Comparison of ENCODE assay signal across 33 cellular contexts in the genomic region with DNA sequence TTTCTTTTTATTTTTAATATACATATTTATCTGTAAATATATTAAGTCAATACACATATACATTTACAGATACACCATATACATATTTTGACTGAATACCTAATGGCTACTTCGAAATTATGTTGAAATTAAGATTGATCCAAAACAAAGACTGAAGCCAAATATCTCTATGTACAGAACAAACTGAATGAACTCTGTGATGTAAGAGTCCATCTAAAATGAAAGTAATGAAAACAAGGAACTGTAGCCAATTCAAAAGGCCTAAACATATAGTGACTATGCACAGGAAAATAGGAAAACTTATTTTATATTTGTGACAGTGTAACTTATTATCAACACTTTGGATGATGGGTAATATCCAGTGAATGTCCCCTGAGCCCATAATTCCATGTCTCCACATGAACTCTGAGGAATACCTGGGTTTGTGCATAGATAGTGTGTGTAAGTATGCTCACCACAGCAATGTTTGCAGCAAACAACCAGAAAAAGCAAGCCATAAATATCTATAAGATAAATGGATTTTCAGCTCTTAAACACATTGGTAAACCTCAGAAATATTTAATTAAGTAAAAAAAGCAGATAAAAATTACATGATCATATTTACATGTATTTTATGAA.
"Had no signal": no experiment of that assay in that cellular context is flagged by ENCODE, and none has a peak within 500 bp of the region (broad histone marks: within the 10 kb centered on the region; RNA-seq: fewer than 3 reads in every experiment).

No MANE protein-coding gene starts in this region.

- H3K27ac ChIP-seq: adrenal gland, body of pancreas, brain microvascular endothelial cell, breast epithelium, VCaP had no signal

- H3K36me3 ChIP-seq: adrenal gland, brain microvascular endothelial cell, breast epithelium had no signal

- DNase-seq: activated B cell treated with CpG ODN at 0.5 μM for 24 hours; activated CD4-positive, alpha-beta memory T cell treated with anti-CD3 and anti-CD28 coated beads for 36 hours; activated CD4-positive, alpha-beta T cell treated with anti-CD3 and anti-CD28 coated beads for 4 hours; activated CD4-positive, alpha-beta T cell treated with anti-CD3 and anti-CD28 coated beads, Interleukin-2, amount 10 ng/mL, durations not matched to agents 24 days and 14 days; activated CD4-positive, alpha-beta T cell treated with anti-CD3 and anti-CD28 coated beads, Interleukin-2, amount 50 U/mL, for 1 hour; activated CD4-positive, alpha-beta T cell treated with anti-CD3 and anti-CD28 coated beads, Interleukin-2, amount 50 U/mL, for 4 hours; activated CD4-positive, CD25-positive, alpha-beta regulatory T cell treated with anti-CD3 and anti-CD28 coated beads, Interleukin-2, amount 50 U/mL, for 72 hours; activated CD8-positive, alpha-beta memory T cell treated with anti-CD3 and anti-CD28 coated beads, Interleukin-2, amount 50 U/mL, for 4 hours; activated CD8-positive, alpha-beta T cell treated with anti-CD3 and anti-CD28 coated beads for 36 hours; activated effector memory CD4-positive, alpha-beta T cell treated with anti-CD3 and anti-CD28 coated beads, Interleukin-2, amount 50 U/mL, for 16 hours; activated gamma-delta T cell treated with Interleukin-2 at 50 U/mL for 16 hours; activated naive CD4-positive, alpha-beta T cell; activated naive CD4-positive, alpha-beta T cell treated with anti-CD3 and anti-CD28 coated beads for 36 hours; activated naive CD4-positive, alpha-beta T cell treated with anti-CD3 and anti-CD28 coated beads, Interleukin-2, amount 50 U/mL, for 16 hours; activated naive CD8-positive, alpha-beta T cell treated with anti-CD3 and anti-CD28 coated beads for 36 hours; activated T-cell treated with anti-CD3 and anti-CD28 coated beads for 4 hours; activated T-cell treated with anti-CD3 and anti-CD28 coated beads, Interleukin-2, amount 50 U/mL, for 1 hour; activated T-cell treated with anti-CD3 and anti-CD28 coated beads, Interleukin-2, amount 50 U/mL, for 4 hours; activated T-cell treated with anti-CD3 and anti-CD28 coated beads, Interleukin-2, amount 50 U/mL, for 72 hours; adrenal gland; amniotic stem cell; aorta; body of pancreas; brain microvascular endothelial cell; central memory CD4-positive, alpha-beta T cell; T-helper 2 cell; T-helper 9 cell had no signal

- H3K27me3 ChIP-seq: adrenal gland, body of pancreas, brain microvascular endothelial cell, breast epithelium had no signal

- H3K4me3 ChIP-seq: adrenal gland, body of pancreas, breast epithelium had no signal

- ATAC-seq: activated CD8-positive, alpha-beta T cell treated with anti-CD3 and anti-CD28 coated beads for 36 hours; activated naive CD4-positive, alpha-beta T cell treated with anti-CD3 and anti-CD28 coated beads, Interleukin-2, amount 50 U/mL, for 72 hours; activated T-cell treated with anti-CD3 and anti-CD28 coated beads, Interleukin-2, amount 50 U/mL, for 4 hours; activated T-cell treated with anti-CD3 and anti-CD28 coated beads, Interleukin-2, amount 50 U/mL, for 72 hours; activated T-helper 17 cell treated with anti-CD3 and anti-CD28 coated beads, Interleukin-2, amount 50 U/mL, for 72 hours; body of pancreas had no signal

- FAIRE-seq: astrocyte, TTC549 had no signal

- H3K4me1 ChIP-seq: adrenal gland, body of pancreas, breast epithelium had no signal
